ENCODE assay signal across 8 cellular contexts in the genomic region with DNA sequence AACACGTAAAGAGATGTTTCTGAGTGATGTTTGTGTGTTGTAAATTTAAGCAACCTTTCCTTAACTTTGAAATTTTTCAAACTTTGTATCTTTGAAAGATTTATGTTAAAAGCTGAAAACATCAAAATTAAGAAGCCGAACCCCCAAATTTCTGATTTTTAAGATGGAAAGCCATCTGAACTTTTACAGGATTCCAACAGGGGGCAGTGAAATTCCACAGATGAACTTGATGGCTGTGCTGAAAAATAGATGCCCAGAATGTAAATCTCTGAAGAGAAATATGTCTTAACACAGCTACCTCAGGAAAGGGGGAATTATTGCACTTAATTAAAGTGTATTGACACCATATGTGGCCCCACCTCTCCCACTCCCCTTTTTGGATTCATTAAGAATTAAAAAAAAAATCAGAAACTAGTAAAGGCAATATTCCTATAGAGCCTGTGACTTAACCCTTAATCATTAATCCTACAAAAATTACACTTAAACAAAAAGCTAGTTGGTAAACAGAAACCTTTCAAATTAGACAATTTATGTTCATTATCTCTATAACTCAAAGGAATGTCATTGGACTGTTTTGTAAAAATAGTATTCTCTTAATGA.
DNase-seq lines count a peak whose midpoint lies in the region; ATAC-seq, FAIRE-seq and TF ChIP-seq lines count a peak whose summit lies in the region.
"Had no signal": no experiment of that assay in that cellular context is flagged by ENCODE, and none has a peak within 500 bp of the region (broad histone marks: within the 10 kb centered on the region; RNA-seq: fewer than 3 reads in every experiment).

No MANE protein-coding gene starts in this region.

- TF ChIP-seq RAD21 in GM12878 (IDR thresholded peaks at IDR 0.05; ENCODE audit: insufficient read depth, low read depth, low read length), result peak; percentile 81

- RAD21 ChIA-PET in GM12878 (lab: Charles Lee; ENCODE audit: unreplicated experiment), result interaction anchor here (0.6 to 2.3 kb wide), 14 partner anchors 12 to 1960 kb away, joined by 3 to 19 read pairs (median 3); no protein-coding TSS in a partner anchor

- SMC1A ChIA-PET in GM12878 (lab: Charles Lee; ENCODE audit: uncharacterized antibody, unreplicated experiment), result interaction anchor here (0.6 to 3.5 kb wide), 22 partner anchors 9 to 1790 kb away, joined by 3 to 16 read pairs (median 4); partner anchors contain the start of gene SOX9

- TF ChIP-seq CTCF in GM12872 (IDR thresholded peaks at IDR 0.05; ENCODE audit: insufficient read depth, low read depth, low read length), result peak; percentile 56
- TF ChIP-seq CTCF in GM12878 (IDR thresholded peaks at IDR 0.05 in 2 of 3, conservative IDR thresholded peaks at IDR 0.05 in 1 of 3; ENCODE audit: control insufficient read depth in 2 of 3, extremely low read depth in 1 of 3, insufficient read depth in 1 of 3, low read depth in 3 of 3, low read length in 3 of 3), result peak; percentile 43 to 55 (median 43)
- TF ChIP-seq CTCF in lower lobe of right lung (IDR thresholded peaks at IDR 0.05), result peak; percentile 52

- no peak for TF ChIP-seq EP300 in GM12878 (IDR thresholded peaks at IDR 0.05; ENCODE audit: borderline replicate concordance in 1 of 2, control insufficient read depth in 1 of 2, low read depth in 2 of 2, low read length in 2 of 2)

- H3K4me2 ChIP-seq in GM12878 (ENCODE audit: control insufficient read depth, insufficient read depth), result no peak overlapping the region

- CTCF ChIA-PET in GM12878 (lab: Yijun Ruan, JAX), result interaction anchor here (0.6 to 3.0 kb wide), 39 partner anchors 10 to 1960 kb away, joined by 3 to 43 read pairs (median 4); no protein-coding TSS in a partner anchor

- no TSS peak for BruUV-seq in GM12878 (replicated peaks; lab: Mats Ljungman, UMichigan)

- in situ Hi-C loops in GM12878 (cut with MboI), result loop anchor here (10.0 to 25.0 kb wide), 2 partner anchors 1620 to 1778 kb away; no protein-coding TSS in a partner anchor

- H2AFZ ChIP-seq in GM12878 (ENCODE audit: control insufficient read depth, low read depth, low read length), result no peak overlapping the region

- H3K9me3 ChIP-seq in GM12878 (replicated peaks; ENCODE audit: control insufficient read depth, insufficient read depth, low read length) (no peaks in the 10 kb centered on the region), lower lobe of right lung (no peaks in the 10 kb centered on the region)

- H3K27ac ChIP-seq in GM12878 (ENCODE audit: control insufficient read depth, insufficient read depth) (no peak overlapping the region), lower lobe of right lung (no peak overlapping the region)

- no peak overlapping the region for H3K9ac ChIP-seq in GM12878 (ENCODE audit: control insufficient read depth, insufficient read depth, low read length)

- TF ChIP-seq POLR2A in GM12878 (IDR thresholded peaks at IDR 0.05; ENCODE audit: low read depth, low read length), result no peak

- H3K4me1 ChIP-seq in GM12878 (ENCODE audit: control insufficient read depth, insufficient read depth, low read length), result no peaks in the 10 kb centered on the region
- no peaks in the 10 kb centered on the region for H3K4me1 ChIP-seq in lower lobe of right lung

- no peak for FAIRE-seq in GM12878 (lab: Jason Lieb, UNC)

- DNase-seq in NCI-H1436 treated with DMSO at 0.1 percent for 48 hours (lab: John Stamatoyannopoulos, UW) (peak; percentile 33), GM12878 (ENCODE audit: low read depth, low spot score) (no peak), lower lobe of right lung (no peak), NCI-H226 (no peak)
- DNase-seq in activated CD4-positive, alpha-beta T cell treated with anti-CD3 and anti-CD28 coated beads for 1 hour, result no peak
- DNase-seq: activated B cell treated with CpG ODN at 0.5 μM for 24 hours had no signal

- POLR2A ChIA-PET in GM12878 (lab: Charles Lee), result no interaction called here

- 48% methylated on average over 2 of the region's 2 CpGs for WGBS in GM12878 (ENCODE audit: insufficient coverage, insufficient replicate concordance, low lambda C conversion rate, missing lambda C conversion rate)

- no peaks in the 10 kb centered on the region for H3K36me3 ChIP-seq in GM12878 (ENCODE audit: control insufficient read depth in 2 of 2, insufficient read depth in 2 of 2, low read length in 1 of 2)
- H3K36me3 ChIP-seq in lower lobe of right lung, result no peaks in the 10 kb centered on the region

- H3K4me3 ChIP-seq in GM12878 (no peak overlapping the region), lower lobe of right lung (no peak overlapping the region)

- ATAC-seq in GM12878 (no peak), lower lobe of right lung (no peak), HG03159 (IDR thresholded peaks at IDR 0.05; ENCODE audit: unreplicated experiment) (no peak)

- H3K79me2 ChIP-seq in GM12878 (ENCODE audit: control insufficient read depth, insufficient read depth, low read length), result no peaks in the 10 kb centered on the region

- intact Hi-C loops in GM12878 (cut with micrococcal nuclease; ENCODE audit: unreplicated experiment) (loop anchor here (1.0 to 5.0 kb wide), 4 partner anchors 130 to 1775 kb away; no protein-coding TSS in a partner anchor), lower lobe of right lung (cut with DNase I) (no loop called here)

- H4K20me1 ChIP-seq in GM12878 (ENCODE audit: control insufficient read depth, insufficient read depth), result no peaks in the 10 kb centered on the region

- no peaks in the 10 kb centered on the region for H3K27me3 ChIP-seq in GM12878 (replicated peaks in 1 of 2; ENCODE audit: control insufficient read depth in 2 of 2, insufficient read depth in 2 of 2, low read length in 1 of 2)
- no peaks in the 10 kb centered on the region for H3K27me3 ChIP-seq in lower lobe of right lung (ENCODE audit: low read depth)

TF ChIP-seq in GM12878, 131 proteins besides CTCF, POLR2A, EP300 and RAD21:
- TF ChIP-seq NBN (IDR thresholded peaks at IDR 0.05) (no peak), SMC3 (IDR thresholded peaks at IDR 0.05; ENCODE audit: borderline replicate concordance, low read length) (peak; percentile 54; the same call in 1 of the 2 replicates), MTA3 (IDR thresholded peaks at IDR 0.05; ENCODE audit: borderline replicate concordance, low read length) (no peak), NFXL1 (IDR thresholded peaks at IDR 0.05; ENCODE audit: borderline replicate concordance) (no peak), MEF2B (IDR thresholded peaks at IDR 0.05; ENCODE audit: partially characterized antibody, poor library complexity, severe bottlenecking) (no peak), NRF1 (conservative IDR thresholded peaks at IDR 0.05; ENCODE audit: low read depth, low read length) (no peak), ATF2 (IDR thresholded peaks at IDR 0.05; ENCODE audit: low read length) (no peak)
- TF ChIP-seq, protein P1, sequence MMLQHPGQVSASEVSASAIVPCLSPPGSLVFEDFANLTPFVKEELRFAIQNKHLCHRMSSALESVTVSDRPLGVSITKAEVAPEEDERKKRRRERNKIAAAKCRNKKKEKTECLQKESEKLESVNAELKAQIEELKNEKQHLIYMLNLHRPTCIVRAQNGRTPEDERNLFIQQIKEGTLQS (IDR thresholded peaks at IDR 0.05; ENCODE audit: borderline replicate concordance, extremely low read depth, low read depth, low read length), result no peak
TF ChIP-seq in GM12878: peak in this region for 1.
